Comparison of ENCODE assay signal across 1 cellular context in genomic region chr1:67540733-67541125, GRCh38.
TF ChIP-seq lines count a peak whose summit lies in the region.

No MANE protein-coding gene starts in this region.

TF ChIP-seq in IMR-90, 13 proteins besides CTCF, POLR2A, EP300 and RAD21:
- TF ChIP-seq FOS (IDR thresholded peaks at IDR 0.05; ENCODE audit: low read depth, low read length) (no peak), BHLHE40 (IDR thresholded peaks at IDR 0.05; ENCODE audit: low read depth, low read length) (no peak), CHD1 (IDR thresholded peaks at IDR 0.05; ENCODE audit: low read depth, low read length) (no peak), USF2 (IDR thresholded peaks at IDR 0.05; ENCODE audit: low read depth, low read length) (no peak)
